Comparison of ENCODE assay signal across 15 cellular contexts in genomic region chr16:89646270-89646669, GRCh38. TPM values are rescaled to one million over a fixed set of nuclear protein-coding genes. Genes with fewer than 3 reads are reported as not detected.
DNase-seq lines count a peak whose midpoint lies in the region; ATAC-seq, FAIRE-seq and TF ChIP-seq lines count a peak whose summit lies in the region.
"Had no signal": no experiment of that assay in that cellular context is flagged by ENCODE, and none has a peak within 500 bp of the region (broad histone marks: within the 10 kb centered on the region; RNA-seq: fewer than 3 reads in every experiment).

No MANE protein-coding gene starts in this region.

- TF ChIP-seq CTCF in HepG2 (CRISPR knock-in tag; IDR thresholded peaks at IDR 0.05), result no peak
- no peak for TF ChIP-seq CTCF in right lobe of liver (IDR thresholded peaks at IDR 0.05)

- CTCF ChIA-PET in HepG2 (lab: Yijun Ruan, JAX; ENCODE audit: low intra/inter-chr PET ratio, low total read pairs), result no interaction called here
- CTCF ChIA-PET in activated naive CD4-positive, alpha-beta T cell treated with anti-CD3 and anti-CD28 coated beads for 36 hours (lab: Charles Lee), result no interaction called here

- TF ChIP-seq POLR2A in HepG2 (IDR thresholded peaks at IDR 0.05; ENCODE audit: insufficient read depth in 1 of 2, low read depth in 2 of 2, low read length in 2 of 2), result no peak
- TF ChIP-seq POLR2A in right lobe of liver (IDR thresholded peaks at IDR 0.05), result no peak

- peak overlapping the region; percentile 66 for H2BK5ac ChIP-seq in neuronal stem cell (ENCODE audit: low read length)

- H2BK12ac ChIP-seq in neuronal stem cell (ENCODE audit: low read length), result no peak overlapping the region

- no peak overlapping the region for H4K91ac ChIP-seq in neuronal stem cell (ENCODE audit: low read depth, low read length, poor library complexity)

- no peak overlapping the region for H3K14ac ChIP-seq in neuronal stem cell (ENCODE audit: low read length)

- H3K27ac Mint-ChIP-seq in activated naive CD4-positive, alpha-beta T cell treated with anti-CD3 and anti-CD28 coated beads for 36 hours, result no peak overlapping the region
- H3K27ac Mint-ChIP-seq: CD4-positive, CD25-positive, alpha-beta regulatory T cell had no signal

- DNase-seq in HepG2 (ENCODE audit: low spot score) (no peak), right lobe of liver (no peak), neuronal stem cell (ENCODE audit: low spot score) (no peak), NCI-H2171 (lab: John Stamatoyannopoulos, UW) (no peak), NCI-H526 (lab: John Stamatoyannopoulos, UW) (no peak)
- no peak for DNase-seq in activated naive CD4-positive, alpha-beta T cell treated with anti-CD3 and anti-CD28 coated beads for 36 hours
- DNase-seq: 8988T; AML-193; CD4-positive, CD25-positive, alpha-beta regulatory T cell; DMS53; GF-D8; HCEC 1CT had no signal

- no peak for TF ChIP-seq RAD21 in HepG2 (CRISPR knock-in tag; IDR thresholded peaks at IDR 0.05)

- H3K4me3 ChIP-seq in HepG2 (replicated peaks in 1 of 3; ENCODE audit: insufficient read depth in 1 of 3, low read depth in 2 of 3, low read length in 3 of 3), result no peak overlapping the region
- no peak overlapping the region for H3K4me3 ChIP-seq in right lobe of liver
- H3K4me3 ChIP-seq in neuronal stem cell (ENCODE audit: low read length in 2 of 2), result no peak overlapping the region
- H3K4me3 ChIP-seq: BLaER1 had no signal

- BruUV-seq in HepG2 (replicated peaks; lab: Mats Ljungman, UMichigan), result TSS peak; percentile 19

- H3K4ac ChIP-seq in neuronal stem cell (ENCODE audit: low read length), result no peak overlapping the region

- POLR2A ChIA-PET in HepG2 (lab: Yijun Ruan, JAX), result no interaction called here

- H3K9ac ChIP-seq in HepG2 (ENCODE audit: insufficient read depth, low read depth, low read length) (no peak overlapping the region), neuronal stem cell (ENCODE audit: low read depth, low read length, poor library complexity) (no peak overlapping the region)
- H3K9ac ChIP-seq: BLaER1 had no signal

- H2BK120ac ChIP-seq in neuronal stem cell (ENCODE audit: low read depth, low read length), result no peak overlapping the region

- H3K79me1 ChIP-seq in neuronal stem cell (ENCODE audit: low read depth, low read length), result peaks cover 7% of the 10 kb centered on the region

- no peaks in the 10 kb centered on the region for H4K20me1 ChIP-seq in HepG2 (ENCODE audit: insufficient read depth, low read length)

- no peak overlapping the region for H3K23ac ChIP-seq in neuronal stem cell (ENCODE audit: low read depth, low read length, poor library complexity)

- H3K9me3 ChIP-seq in HepG2 (ENCODE audit: low read length) (no peaks in the 10 kb centered on the region), right lobe of liver (no peaks in the 10 kb centered on the region), neuronal stem cell (replicated peaks in 1 of 2; ENCODE audit: control insufficient read depth in 2 of 2, insufficient read depth in 1 of 2, low read depth in 1 of 2, low read length in 2 of 2) (no peaks in the 10 kb centered on the region)
- H3K9me3 ChIP-seq: BLaER1 had no signal

- H3K36me3 ChIP-seq in HepG2 (replicated peaks in 1 of 2; ENCODE audit: control insufficient read depth in 1 of 2, insufficient read depth in 2 of 2, low read length in 2 of 2) (peaks cover 24 to 32% of the 10 kb centered on the region in 2 experiments; a peak in 4 of 5 replicates), right lobe of liver (peaks cover 0 to 23% (median 5%) of the 10 kb centered on the region in 4 donors), neuronal stem cell (replicated peaks in 1 of 2; ENCODE audit: control insufficient read depth in 2 of 2, insufficient read depth in 2 of 2, low read length in 2 of 2) (peaks cover 32 to 60% of the 10 kb centered on the region in 2 donors)

- in situ Hi-C loops in HepG2 (cut with HindIII; ENCODE audit: extremely low pct_ligation_motif_present, low pct_unique_long_range_greater_than_20kb), result no loop called here

- no peak overlapping the region for H2AFZ ChIP-seq in HepG2 (ENCODE audit: low read length)
- no peak overlapping the region for H2AFZ ChIP-seq in neuronal stem cell (ENCODE audit: low read length)

- H3K27ac ChIP-seq in HepG2 (ENCODE audit: extremely low read length, insufficient read depth, low read length) (no peak overlapping the region), right lobe of liver (no peak overlapping the region), neuronal stem cell (replicated peaks; ENCODE audit: low read length) (no peak overlapping the region)
- H3K27ac ChIP-seq: BLaER1 had no signal

- H3K4me1 ChIP-seq in HepG2 (ENCODE audit: insufficient read depth, low read length), result peaks cover 8% of the 10 kb centered on the region
- H3K4me1 ChIP-seq in right lobe of liver, result no peaks in the 10 kb centered on the region
- H3K4me1 ChIP-seq in neuronal stem cell (ENCODE audit: control insufficient read depth in 2 of 2, insufficient read depth in 1 of 2, low read depth in 1 of 2, low read length in 2 of 2), result peaks cover 0 to 4% of the 10 kb centered on the region in 2 donors

- no peaks in the 10 kb centered on the region for H3K9me3 Mint-ChIP-seq in activated naive CD4-positive, alpha-beta T cell treated with anti-CD3 and anti-CD28 coated beads for 36 hours

- intact Hi-C loops in HepG2 (cut with micrococcal nuclease; ENCODE audit: unreplicated experiment) (no loop called here), right lobe of liver (cut with DNase I) (no loop called here)
- intact Hi-C loops in activated naive CD4-positive, alpha-beta T cell treated with anti-CD3 and anti-CD28 coated beads for 36 hours (cut with micrococcal nuclease), result no loop called here

- H2AK5ac ChIP-seq in neuronal stem cell (ENCODE audit: low read depth, low read length), result no peak overlapping the region

- H3K27me3 ChIP-seq in HepG2 (ENCODE audit: control insufficient read depth in 1 of 2, insufficient read depth in 2 of 2, low read length in 2 of 2) (no peaks in the 10 kb centered on the region), right lobe of liver (no peaks in the 10 kb centered on the region), neuronal stem cell (ENCODE audit: control insufficient read depth in 3 of 3, insufficient read depth in 3 of 3, low read depth in 1 of 3, low read length in 3 of 3) (no peaks in the 10 kb centered on the region)
- H3K27me3 ChIP-seq: BLaER1 had no signal

- no peaks in the 10 kb centered on the region for H3K4me1 Mint-ChIP-seq in activated naive CD4-positive, alpha-beta T cell treated with anti-CD3 and anti-CD28 coated beads for 36 hours (ENCODE audit: low read depth)

- H2BK15ac ChIP-seq in neuronal stem cell (ENCODE audit: low read length), result no peak overlapping the region

- no peaks in the 10 kb centered on the region for H3K27me3 Mint-ChIP-seq in activated naive CD4-positive, alpha-beta T cell treated with anti-CD3 and anti-CD28 coated beads for 36 hours (ENCODE audit: low read depth)
- H3K27me3 Mint-ChIP-seq: CD4-positive, CD25-positive, alpha-beta regulatory T cell had no signal

- WGBS in HepG2 (ENCODE audit: low lambda C conversion rate), result 99% methylated on average over 22 of the region's 22 CpGs
- 86% methylated on average over 5 of the region's 22 CpGs for WGBS in right lobe of liver (ENCODE audit: insufficient coverage, low coverage, low lambda C conversion rate, missing lambda C conversion rate)
- WGBS in neuronal stem cell (ENCODE audit: extremely low coverage in 2 of 2, insufficient read length in 2 of 2, insufficient replicate concordance in 1 of 2), 2 donors, result no CpG with 5 or more reads among the region's 22 CpGs

- no peak overlapping the region for H3K4me3 Mint-ChIP-seq in activated naive CD4-positive, alpha-beta T cell treated with anti-CD3 and anti-CD28 coated beads for 36 hours
- H3K4me3 Mint-ChIP-seq: CD4-positive, CD25-positive, alpha-beta regulatory T cell had no signal

- H4K8ac ChIP-seq in neuronal stem cell (ENCODE audit: low read depth, low read length), result no peak overlapping the region

- H3K79me2 ChIP-seq in HepG2 (ENCODE audit: insufficient read depth, low read length), result no peaks in the 10 kb centered on the region

- ATAC-seq in HepG2 (no peak), right lobe of liver (no peak), esophagus mucosa (peak; percentile 3)

- H3K18ac ChIP-seq in neuronal stem cell (ENCODE audit: low read length), result no peak overlapping the region

- H3K36me3 Mint-ChIP-seq in activated naive CD4-positive, alpha-beta T cell treated with anti-CD3 and anti-CD28 coated beads for 36 hours (ENCODE audit: low read depth), result peaks cover 14% of the 10 kb centered on the region

- H3K4me2 ChIP-seq in HepG2 (ENCODE audit: low read depth, low read length), result no peak overlapping the region
- no peak overlapping the region for H3K4me2 ChIP-seq in neuronal stem cell (ENCODE audit: insufficient read depth, low read length, poor library complexity, severe bottlenecking)
- H3K4me2 ChIP-seq: BLaER1 had no signal

- TF ChIP-seq EP300 in HepG2 (IDR thresholded peaks at IDR 0.05; ENCODE audit: low read depth in 2 of 2, low read length in 2 of 2) (no peak), HepG2 (CRISPR knock-in tag; IDR thresholded peaks at IDR 0.05; ENCODE audit: borderline replicate concordance) (no peak)

- no peak for FAIRE-seq in HepG2 (lab: Jason Lieb, UNC)

RNA-seq across cellular contexts. Expression of gene CHMP1A, which starts 11.2 kb away (rescaled TPM):
- total RNA-seq in HepG2 (2016; rRNA removed; fragmentation: Illumina TruSeq; extraction: Trizol) (69.4 and 80.0 TPM in 2 replicates), right lobe of liver (10 to 100 TPM; 27.2 to 42.3 (median 33.1) TPM), esophagus mucosa (69.5 TPM)
- total RNA-seq in HepG2 (2016; cell fraction: cytosol; rRNA removed; fragmentation: Illumina TruSeq; extraction: Trizol; ENCODE audit: low read depth), result 12.3 and 14.1 TPM in 2 replicates
- 68.7 and 70.7 TPM in 2 replicates for total RNA-seq in HepG2 (2016; cell fraction: insoluble cytoplasmic fraction; rRNA removed; fragmentation: Illumina TruSeq; extraction: Trizol)
- total RNA-seq in HepG2 (2016; cell fraction: membrane; rRNA removed; fragmentation: Illumina TruSeq; extraction: Trizol), result 36.1 and 43.1 TPM in 2 replicates
- total RNA-seq in HepG2 (2016; cell fraction: nucleus; rRNA removed; fragmentation: Illumina TruSeq; extraction: Trizol), result 43.4 and 46.6 TPM in 2 replicates
- polyA plus RNA-seq in HepG2 (2011; rRNA removed), result 73.3 and 87.2 TPM in 2 replicates
- 71.4 and 105 TPM in 2 replicates for polyA plus RNA-seq in HepG2 (2011; cell fraction: cytosol; rRNA removed)
- 141 and 163 TPM in 2 replicates for polyA plus RNA-seq in HepG2 (2011; cell fraction: nucleus; rRNA removed)
- polyA plus RNA-seq in HepG2 (2012), result 39.3 and 47.1 TPM in 2 replicates
- 9.6 and 12.7 TPM in 2 replicates for polyA plus RNA-seq in HepG2 (2016; cell fraction: cytosol; fragmentation: Illumina TruSeq; extraction: Trizol; ENCODE audit: low read depth)
- 89.2 and 96.6 TPM in 2 replicates for polyA plus RNA-seq in HepG2 (2016; cell fraction: insoluble cytoplasmic fraction; fragmentation: Illumina TruSeq; extraction: Trizol; ENCODE audit: low read depth)
- polyA plus RNA-seq in HepG2 (2016; cell fraction: membrane; fragmentation: Illumina TruSeq; extraction: Trizol; ENCODE audit: low read depth), result 29.6 and 33.2 TPM in 2 replicates
- polyA plus RNA-seq in HepG2 (2016; cell fraction: nucleus; fragmentation: Illumina TruSeq; extraction: Trizol; ENCODE audit: insufficient read depth, low read depth), result 105 and 109 TPM in 2 replicates
- 73.7 and 140 TPM in 2 replicates for polyA minus RNA-seq in HepG2 (2011; rRNA and poly(A)+ RNA removed; ENCODE audit: low replicate concordance)
- 50.0 and 50.5 TPM in 2 replicates for polyA minus RNA-seq in HepG2 (2011; cell fraction: cytosol; rRNA and poly(A)+ RNA removed)
- 25.8 and 33.6 TPM in 2 replicates for polyA minus RNA-seq in HepG2 (2011; cell fraction: nucleus; rRNA and poly(A)+ RNA removed)
- polyA plus RNA-seq in neuronal stem cell (2013, experiment 1 of 2), result 44.9 TPM
- 44.1 TPM for polyA plus RNA-seq in neuronal stem cell (2013, experiment 2 of 2)
- total RNA-seq in activated naive CD4-positive, alpha-beta T cell treated with anti-CD3 and anti-CD28 coated beads for 36 hours, result 10 to 100 TPM; 46.8 to 48.4 TPM

RNA-seq across cellular contexts. Expression of gene SPATA33, which starts 11.4 kb away (rescaled TPM):
- 11.0 and 11.2 TPM in 2 replicates for total RNA-seq in HepG2 (2016; rRNA removed; fragmentation: Illumina TruSeq; extraction: Trizol)
- 9.1 and 14.3 TPM in 2 replicates for total RNA-seq in HepG2 (2016; cell fraction: cytosol; rRNA removed; fragmentation: Illumina TruSeq; extraction: Trizol; ENCODE audit: low read depth)
- total RNA-seq in HepG2 (2016; cell fraction: insoluble cytoplasmic fraction; rRNA removed; fragmentation: Illumina TruSeq; extraction: Trizol), result 11.7 and 12.8 TPM in 2 replicates
- 14.6 and 17.6 TPM in 2 replicates for total RNA-seq in HepG2 (2016; cell fraction: membrane; rRNA removed; fragmentation: Illumina TruSeq; extraction: Trizol)
- total RNA-seq in HepG2 (2016; cell fraction: nucleus; rRNA removed; fragmentation: Illumina TruSeq; extraction: Trizol), result 9.0 and 10.4 TPM in 2 replicates
- 5.7 and 6.3 TPM in 2 replicates for polyA plus RNA-seq in HepG2 (2011; rRNA removed)
- 3.3 and 3.5 TPM in 2 replicates for polyA plus RNA-seq in HepG2 (2011; cell fraction: cytosol; rRNA removed)
- polyA plus RNA-seq in HepG2 (2011; cell fraction: nucleus; rRNA removed), result 14.9 and 16.4 TPM in 2 replicates
- 8.1 and 9.7 TPM in 2 replicates for polyA plus RNA-seq in HepG2 (2012)
- 17.1 and 17.6 TPM in 2 replicates for polyA plus RNA-seq in HepG2 (2016; cell fraction: cytosol; fragmentation: Illumina TruSeq; extraction: Trizol; ENCODE audit: low read depth)
- polyA plus RNA-seq in HepG2 (2016; cell fraction: insoluble cytoplasmic fraction; fragmentation: Illumina TruSeq; extraction: Trizol; ENCODE audit: low read depth), result 12.9 and 16.7 TPM in 2 replicates
- 20.1 and 25.8 TPM in 2 replicates for polyA plus RNA-seq in HepG2 (2016; cell fraction: membrane; fragmentation: Illumina TruSeq; extraction: Trizol; ENCODE audit: low read depth)
- polyA plus RNA-seq in HepG2 (2016; cell fraction: nucleus; fragmentation: Illumina TruSeq; extraction: Trizol; ENCODE audit: insufficient read depth, low read depth), result 25.8 and 32.4 TPM in 2 replicates
- 6.0 and 18.6 TPM in 2 replicates for polyA minus RNA-seq in HepG2 (2011; rRNA and poly(A)+ RNA removed; ENCODE audit: low replicate concordance)
- 1.4 and 1.8 TPM in 2 replicates for polyA minus RNA-seq in HepG2 (2011; cell fraction: cytosol; rRNA and poly(A)+ RNA removed)
- polyA minus RNA-seq in HepG2 (2011; cell fraction: nucleus; rRNA and poly(A)+ RNA removed), result 7.2 and 7.7 TPM in 2 replicates
- total RNA-seq in right lobe of liver, result 1 to 10 TPM; 1.8 to 5.0 (median 3.3) TPM
- total RNA-seq in esophagus mucosa, result 3.9 TPM
- 28.9 TPM for polyA plus RNA-seq in neuronal stem cell (2013, experiment 1 of 2)
- polyA plus RNA-seq in neuronal stem cell (2013, experiment 2 of 2), result 29.1 TPM
- total RNA-seq in activated naive CD4-positive, alpha-beta T cell treated with anti-CD3 and anti-CD28 coated beads for 36 hours, result 1 to 10 TPM; 6.5 to 7.0 TPM

RNA-seq across cellular contexts. Expression of gene DPEP1, which starts 32.8 kb away (rescaled TPM):
- total RNA-seq in HepG2 (2016; rRNA removed; fragmentation: Illumina TruSeq; extraction: Trizol), result 19.7 and 37.6 TPM in 2 replicates
- 33.1 and 44.2 TPM in 2 replicates for total RNA-seq in HepG2 (2016; cell fraction: cytosol; rRNA removed; fragmentation: Illumina TruSeq; extraction: Trizol; ENCODE audit: low read depth)
- total RNA-seq in HepG2 (2016; cell fraction: insoluble cytoplasmic fraction; rRNA removed; fragmentation: Illumina TruSeq; extraction: Trizol), result 22.9 and 38.8 TPM in 2 replicates
- 21.1 and 25.9 TPM in 2 replicates for total RNA-seq in HepG2 (2016; cell fraction: membrane; rRNA removed; fragmentation: Illumina TruSeq; extraction: Trizol)
- 32.6 and 36.8 TPM in 2 replicates for total RNA-seq in HepG2 (2016; cell fraction: nucleus; rRNA removed; fragmentation: Illumina TruSeq; extraction: Trizol)
- 40.2 and 52.2 TPM in 2 replicates for polyA plus RNA-seq in HepG2 (2011; rRNA removed)
- 26.5 and 78.5 TPM in 2 replicates for polyA plus RNA-seq in HepG2 (2011; cell fraction: cytosol; rRNA removed)
- 52.0 and 101 TPM in 2 replicates for polyA plus RNA-seq in HepG2 (2011; cell fraction: nucleus; rRNA removed)
- 6.6 and 9.6 TPM in 2 replicates for polyA plus RNA-seq in HepG2 (2012)
- 13.7 and 15.6 TPM in 2 replicates for polyA plus RNA-seq in HepG2 (2016; cell fraction: cytosol; fragmentation: Illumina TruSeq; extraction: Trizol; ENCODE audit: low read depth)
- 23.0 and 24.6 TPM in 2 replicates for polyA plus RNA-seq in HepG2 (2016; cell fraction: insoluble cytoplasmic fraction; fragmentation: Illumina TruSeq; extraction: Trizol; ENCODE audit: low read depth)
- 18.2 and 22.6 TPM in 2 replicates for polyA plus RNA-seq in HepG2 (2016; cell fraction: membrane; fragmentation: Illumina TruSeq; extraction: Trizol; ENCODE audit: low read depth)
- 75.4 and 78.7 TPM in 2 replicates for polyA plus RNA-seq in HepG2 (2016; cell fraction: nucleus; fragmentation: Illumina TruSeq; extraction: Trizol; ENCODE audit: insufficient read depth, low read depth)
- polyA minus RNA-seq in HepG2 (2011; rRNA and poly(A)+ RNA removed; ENCODE audit: low replicate concordance), result 0.12 and 80.3 TPM in 2 replicates
- polyA minus RNA-seq in HepG2 (2011; cell fraction: cytosol; rRNA and poly(A)+ RNA removed), result 12.5 and 17.6 TPM in 2 replicates
- polyA minus RNA-seq in HepG2 (2011; cell fraction: nucleus; rRNA and poly(A)+ RNA removed), result 3.5 and 4.8 TPM in 2 replicates
- under 1 TPM in 1 of 6 experiments, not detected in 5; 0.93 TPM for total RNA-seq in right lobe of liver
- not detected for total RNA-seq in esophagus mucosa
- polyA plus RNA-seq in neuronal stem cell (2013, experiment 1 of 2), result 1.1 TPM
- polyA plus RNA-seq in neuronal stem cell (2013, experiment 2 of 2), result 0.79 TPM
- not detected for total RNA-seq in activated naive CD4-positive, alpha-beta T cell treated with anti-CD3 and anti-CD28 coated beads for 36 hours
- total RNA-seq: CD4-positive, CD25-positive, alpha-beta regulatory T cell; H4 had no signal
- polyA plus RNA-seq: CD4-positive, CD25-positive, alpha-beta regulatory T cell had no signal

RNA-seq across cellular contexts. Expression of gene CDK10, which starts 40.2 kb away (rescaled TPM):
- 1.2 and 2.5 TPM in 2 replicates for total RNA-seq in HepG2 (2016; rRNA removed; fragmentation: Illumina TruSeq; extraction: Trizol)
- 4.2 and 5.8 TPM in 2 replicates for total RNA-seq in HepG2 (2016; cell fraction: cytosol; rRNA removed; fragmentation: Illumina TruSeq; extraction: Trizol; ENCODE audit: low read depth)
- 1.4 and 2.6 TPM in 2 replicates for total RNA-seq in HepG2 (2016; cell fraction: insoluble cytoplasmic fraction; rRNA removed; fragmentation: Illumina TruSeq; extraction: Trizol)
- 3.5 TPM in 2 replicates for total RNA-seq in HepG2 (2016; cell fraction: membrane; rRNA removed; fragmentation: Illumina TruSeq; extraction: Trizol)
- 2.4 and 3.5 TPM in 2 replicates for total RNA-seq in HepG2 (2016; cell fraction: nucleus; rRNA removed; fragmentation: Illumina TruSeq; extraction: Trizol)
- 3.9 and 4.3 TPM in 2 replicates for polyA plus RNA-seq in HepG2 (2011; rRNA removed)
- 1.5 and 2.1 TPM in 2 replicates for polyA plus RNA-seq in HepG2 (2011; cell fraction: cytosol; rRNA removed)
- 28.1 and 29.8 TPM in 2 replicates for polyA plus RNA-seq in HepG2 (2011; cell fraction: nucleus; rRNA removed)
- polyA plus RNA-seq in HepG2 (2012), result 2.7 and 6.1 TPM in 2 replicates
- 1.1 TPM in 2 replicates for polyA plus RNA-seq in HepG2 (2016; cell fraction: cytosol; fragmentation: Illumina TruSeq; extraction: Trizol; ENCODE audit: low read depth)
- polyA plus RNA-seq in HepG2 (2016; cell fraction: insoluble cytoplasmic fraction; fragmentation: Illumina TruSeq; extraction: Trizol; ENCODE audit: low read depth), result 1.1 and 1.2 TPM in 2 replicates
- 1.0 and 1.2 TPM in 2 replicates for polyA plus RNA-seq in HepG2 (2016; cell fraction: membrane; fragmentation: Illumina TruSeq; extraction: Trizol; ENCODE audit: low read depth)
- polyA plus RNA-seq in HepG2 (2016; cell fraction: nucleus; fragmentation: Illumina TruSeq; extraction: Trizol; ENCODE audit: insufficient read depth, low read depth), result 11.0 and 12.6 TPM in 2 replicates
- 2.9 and 43.1 TPM in 2 replicates for polyA minus RNA-seq in HepG2 (2011; rRNA and poly(A)+ RNA removed; ENCODE audit: low replicate concordance)
- 1.6 and 2.8 TPM in 2 replicates for polyA minus RNA-seq in HepG2 (2011; cell fraction: cytosol; rRNA and poly(A)+ RNA removed)
- 4.5 and 5.8 TPM in 2 replicates for polyA minus RNA-seq in HepG2 (2011; cell fraction: nucleus; rRNA and poly(A)+ RNA removed)
- total RNA-seq in right lobe of liver, result 10 to 100 TPM; 35.0 to 72.2 (median 53.7) TPM
- total RNA-seq in esophagus mucosa, result 37.3 TPM
- polyA plus RNA-seq in neuronal stem cell (2013, experiment 1 of 2), result 59.5 TPM
- polyA plus RNA-seq in neuronal stem cell (2013, experiment 2 of 2), result 57.9 TPM
- 100 to 1,000 TPM; 128 to 158 TPM for total RNA-seq in activated naive CD4-positive, alpha-beta T cell treated with anti-CD3 and anti-CD28 coated beads for 36 hours

RNA-seq across cellular contexts. Expression of gene SPATA2L, which starts 55.2 kb away (rescaled TPM):
- 17.0 and 20.7 TPM in 2 replicates for total RNA-seq in HepG2 (2016; rRNA removed; fragmentation: Illumina TruSeq; extraction: Trizol)
- 5.1 and 5.8 TPM in 2 replicates for total RNA-seq in HepG2 (2016; cell fraction: cytosol; rRNA removed; fragmentation: Illumina TruSeq; extraction: Trizol; ENCODE audit: low read depth)
- 16.3 and 20.7 TPM in 2 replicates for total RNA-seq in HepG2 (2016; cell fraction: insoluble cytoplasmic fraction; rRNA removed; fragmentation: Illumina TruSeq; extraction: Trizol)
- 12.5 and 13.4 TPM in 2 replicates for total RNA-seq in HepG2 (2016; cell fraction: membrane; rRNA removed; fragmentation: Illumina TruSeq; extraction: Trizol)
- total RNA-seq in HepG2 (2016; cell fraction: nucleus; rRNA removed; fragmentation: Illumina TruSeq; extraction: Trizol), result 9.5 and 13.5 TPM in 2 replicates
- polyA plus RNA-seq in HepG2 (2011; rRNA removed), result 9.1 and 11.8 TPM in 2 replicates
- 13.4 and 23.3 TPM in 2 replicates for polyA plus RNA-seq in HepG2 (2011; cell fraction: cytosol; rRNA removed)
- polyA plus RNA-seq in HepG2 (2011; cell fraction: nucleus; rRNA removed), result 26.3 and 28.3 TPM in 2 replicates
- polyA plus RNA-seq in HepG2 (2012), result 6.8 and 12.5 TPM in 2 replicates
- 3.0 and 3.1 TPM in 2 replicates for polyA plus RNA-seq in HepG2 (2016; cell fraction: cytosol; fragmentation: Illumina TruSeq; extraction: Trizol; ENCODE audit: low read depth)
- polyA plus RNA-seq in HepG2 (2016; cell fraction: insoluble cytoplasmic fraction; fragmentation: Illumina TruSeq; extraction: Trizol; ENCODE audit: low read depth), result 13.3 and 14.0 TPM in 2 replicates
- 5.3 and 7.7 TPM in 2 replicates for polyA plus RNA-seq in HepG2 (2016; cell fraction: membrane; fragmentation: Illumina TruSeq; extraction: Trizol; ENCODE audit: low read depth)
- 14.9 and 15.5 TPM in 2 replicates for polyA plus RNA-seq in HepG2 (2016; cell fraction: nucleus; fragmentation: Illumina TruSeq; extraction: Trizol; ENCODE audit: insufficient read depth, low read depth)
- polyA minus RNA-seq in HepG2 (2011; rRNA and poly(A)+ RNA removed; ENCODE audit: low replicate concordance), result 3.5 and 31.4 TPM in 2 replicates
- 16.7 and 20.7 TPM in 2 replicates for polyA minus RNA-seq in HepG2 (2011; cell fraction: cytosol; rRNA and poly(A)+ RNA removed)
- polyA minus RNA-seq in HepG2 (2011; cell fraction: nucleus; rRNA and poly(A)+ RNA removed), result 8.8 and 8.9 TPM in 2 replicates
- 10 to 100 TPM in 3 of 6 experiments, 1 to 10 TPM in 3; 5.6 to 17.9 (median 11.2) TPM for total RNA-seq in right lobe of liver
- 6.0 TPM for total RNA-seq in esophagus mucosa
- 5.0 TPM for polyA plus RNA-seq in neuronal stem cell (2013, experiment 1 of 2)
- 5.5 TPM for polyA plus RNA-seq in neuronal stem cell (2013, experiment 2 of 2)
- 1 to 10 TPM in 1 of 2 experiments, under 1 TPM in 1; 0.93 to 1.2 TPM for total RNA-seq in activated naive CD4-positive, alpha-beta T cell treated with anti-CD3 and anti-CD28 coated beads for 36 hours

Comparison
In these comparisons a context has a peak if more than half of its experiments do, and no peak if none do; other contexts are left out.
1. RNA of gene DPEP1, which starts 32.8 kb away (total RNA-seq): 19.7 to 44.2 TPM in HepG2; 0.93 TPM in right lobe of liver, not detected in activated naive CD4-positive, alpha-beta T cell treated with anti-CD3 and anti-CD28 coated beads for 36 hours and not detected in esophagus mucosa (single experiment); every median in the first group is over 10 times any median in the second.